Comparison of ENCODE assay signal across 8 cellular contexts in the genomic region with DNA sequence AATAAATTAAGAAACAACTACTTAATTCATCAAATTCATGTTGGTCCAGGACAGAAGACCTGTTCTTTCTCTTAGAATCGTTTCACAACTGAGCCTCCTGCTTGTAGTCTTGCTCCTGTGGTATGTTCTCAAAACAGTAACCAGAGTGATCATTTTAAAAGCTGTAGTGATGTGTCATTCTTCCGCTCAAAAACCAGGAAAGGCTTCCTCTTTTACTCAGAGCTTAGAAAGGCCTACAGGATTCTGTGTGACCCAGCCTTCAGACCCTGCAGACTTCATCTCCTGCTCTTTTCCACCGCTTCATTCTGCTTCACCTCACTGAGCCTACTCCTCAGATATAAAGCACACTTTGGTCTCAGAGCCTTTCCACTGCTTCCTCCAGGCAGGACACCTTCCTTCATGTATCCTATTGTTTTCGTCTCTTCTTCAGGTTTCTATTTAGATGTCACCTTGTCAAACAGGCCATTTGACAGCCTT. TPM values are rescaled to one million over a fixed set of nuclear protein-coding genes. Genes with fewer than 3 reads are reported as not detected.
A peak's percentile ranks its signal among the peaks of the same experiment; 100 is the strongest.
DNase-seq lines count a peak whose midpoint lies in the region; ATAC-seq and TF ChIP-seq lines count a peak whose summit lies in the region.

No MANE protein-coding gene starts in this region.

- H3K27me3 ChIP-seq in mammary epithelial cell (ENCODE audit: insufficient read depth, low read length) (no peaks in the 10 kb centered on the region), osteoblast (ENCODE audit: insufficient read depth, low read length) (no peaks in the 10 kb centered on the region), HAP-1 (ENCODE audit: low read depth) (no peaks in the 10 kb centered on the region), SK-N-SH (ENCODE audit: insufficient read depth) (no peaks in the 10 kb centered on the region)

- H3K4me3 ChIP-seq in mammary epithelial cell (replicated peaks in 1 of 3; ENCODE audit: insufficient read depth in 1 of 3, low read depth in 2 of 3, low read length in 3 of 3) = no peak overlapping the region
- H3K4me3 ChIP-seq in osteoblast (ENCODE audit: insufficient read depth, low read length) = no peak overlapping the region
- no peak overlapping the region for H3K4me3 ChIP-seq in HAP-1
- no peak overlapping the region for H3K4me3 ChIP-seq in SK-N-SH (ENCODE audit: low read depth in 2 of 2, low read length in 1 of 2)

- BruUV-seq in mammary epithelial cell (replicated peaks; lab: Mats Ljungman, UMichigan) = no TSS peak

- no peaks in the 10 kb centered on the region for H3K9me2 ChIP-seq in SK-N-SH

- H4K20me1 ChIP-seq in mammary epithelial cell (ENCODE audit: insufficient read depth, low read length) = no peaks in the 10 kb centered on the region
- H4K20me1 ChIP-seq in osteoblast (ENCODE audit: insufficient read depth, low read length) = no peaks in the 10 kb centered on the region
- H4K20me1 ChIP-seq in SK-N-SH (ENCODE audit: insufficient read depth) = no peaks in the 10 kb centered on the region

- H3K9ac ChIP-seq in mammary epithelial cell (ENCODE audit: insufficient read depth, low read length) (no peak overlapping the region), SK-N-SH (no peak overlapping the region)

- H3K27ac ChIP-seq in mammary epithelial cell (ENCODE audit: insufficient read depth, low read depth, low read length) = no peak overlapping the region
- H3K27ac ChIP-seq in osteoblast (ENCODE audit: low read depth, low read length) = no peak overlapping the region
- H3K27ac ChIP-seq in SK-N-SH (ENCODE audit: low read depth in 2 of 2, low read length in 1 of 2) = no peak overlapping the region

- POLR2A ChIA-PET in SK-N-SH (lab: Yijun Ruan, JAX) = no interaction called here

- H2AFZ ChIP-seq in mammary epithelial cell (ENCODE audit: low read depth, low read length) = no peak overlapping the region
- peak overlapping the region; percentile 68 for H2AFZ ChIP-seq in osteoblast (ENCODE audit: low read length)
- no peak overlapping the region for H2AFZ ChIP-seq in SK-N-SH (ENCODE audit: low read depth)

- CTCF ChIA-PET in mammary epithelial cell (lab: Charles Lee; ENCODE audit: low non-redundant PET) = no interaction called here
- CTCF ChIA-PET in SK-N-SH (lab: Yijun Ruan, JAX) = interaction anchor here (0.9 kb wide), 1 partner anchor 25 kb away, joined by 3 read pairs; no protein-coding TSS in a partner anchor

- no peaks in the 10 kb centered on the region for H3K9me3 ChIP-seq in mammary epithelial cell (replicated peaks; ENCODE audit: insufficient read depth, low read length)
- H3K9me3 ChIP-seq in osteoblast (ENCODE audit: low read depth, low read length) = no peaks in the 10 kb centered on the region
- 0 out of 2 replicates have a peak, but pooled peaks cover 2% of the 10 kb centered on the region for H3K9me3 ChIP-seq in HAP-1
- H3K9me3 ChIP-seq in SK-N-SH = no peaks in the 10 kb centered on the region

- TF ChIP-seq CTCF in mammary epithelial cell (conservative IDR thresholded peaks at IDR 0.05 in 1 of 2, IDR thresholded peaks at IDR 0.05 in 1 of 2; ENCODE audit: extremely low read depth in 1 of 2, insufficient read depth in 1 of 2, low read depth in 1 of 2, low read length in 2 of 2) = no peak
- TF ChIP-seq CTCF in osteoblast (IDR thresholded peaks at IDR 0.05; ENCODE audit: extremely low read depth, low read depth, low read length) = no peak
- no peak for TF ChIP-seq CTCF in SK-N-SH (IDR thresholded peaks at IDR 0.05)

- dilution Hi-C loops in mammary epithelial cell (cut with HindIII; ENCODE audit: low sequenced_read_pairs) = no loop called here

- H3K4me2 ChIP-seq in mammary epithelial cell (ENCODE audit: insufficient read depth, low read depth, low read length) (no peak overlapping the region), osteoblast (ENCODE audit: insufficient read depth, low read length) (no peak overlapping the region), SK-N-SH (no peak overlapping the region)

- WGBS in mammary epithelial cell (ENCODE audit: low coverage, missing lambda C conversion rate) = 73% methylated on average over 4 of the region's 4 CpGs
- WGBS in SK-N-SH (ENCODE audit: low lambda C conversion rate) = 61% methylated on average over 4 of the region's 4 CpGs

- no peaks in the 10 kb centered on the region for H3K36me3 ChIP-seq in mammary epithelial cell (ENCODE audit: insufficient read depth, low read length)
- H3K36me3 ChIP-seq in osteoblast (ENCODE audit: insufficient read depth, low read length) = no peaks in the 10 kb centered on the region
- peaks cover 17% of the 10 kb centered on the region for H3K36me3 ChIP-seq in HAP-1 (replicated peaks)
- no peaks in the 10 kb centered on the region for H3K36me3 ChIP-seq in SK-N-SH (replicated peaks in 1 of 2; ENCODE audit: control insufficient read depth in 1 of 2, insufficient read depth in 2 of 2, low read length in 1 of 2)

- no peaks in the 10 kb centered on the region for H3F3A ChIP-seq in SK-N-SH (replicated peaks; ENCODE audit: insufficient read depth)

- TF ChIP-seq EP300 in SK-N-SH (IDR thresholded peaks at IDR 0.05; ENCODE audit: borderline replicate concordance in 1 of 2, low read depth in 1 of 2, low read length in 1 of 2) = no peak

- TF ChIP-seq RAD21 in SK-N-SH (IDR thresholded peaks at IDR 0.05; ENCODE audit: low read length) = no peak

- in situ Hi-C loops in KBM-7 (cut with MboI; ENCODE audit: low pct_unique_long_range_greater_than_20kb, low sequenced_read_pairs) (no loop called here), mammary epithelial cell (cut with MboI; ENCODE audit: low sequenced_read_pairs in 2 of 2) (no loop called here), HAP-1 (cut with MboI; ENCODE audit: low sequenced_read_pairs) (no loop called here)

- peak; percentile 50 for ATAC-seq in GM18499 (IDR thresholded peaks at IDR 0.05; ENCODE audit: insufficient read depth, unreplicated experiment)

- H3K79me2 ChIP-seq in mammary epithelial cell (ENCODE audit: insufficient read depth, low read length) (peaks cover 4% of the 10 kb centered on the region), osteoblast (ENCODE audit: insufficient read depth, low read length) (no peaks in the 10 kb centered on the region), SK-N-SH (ENCODE audit: insufficient read depth) (no peaks in the 10 kb centered on the region)

- intact Hi-C loops in mammary epithelial cell (cut with micrococcal nuclease) = no loop called here

- peak; percentile 88 for DNase-seq in KBM-7
- peak; percentile 36 for DNase-seq in mammary epithelial cell
- no peak for DNase-seq in osteoblast (ENCODE audit: insufficient read length, low spot score, missing footprints)
- DNase-seq in SK-N-DZ (ENCODE audit: low spot score) = no peak
- no peak for DNase-seq in HAP-1 (ENCODE audit: low spot score in 2 of 2)
- no peak for DNase-seq in AG08395 (ENCODE audit: low spot score)
- no peak for DNase-seq in SK-N-SH

- H3K4me1 ChIP-seq in mammary epithelial cell (ENCODE audit: insufficient read depth, low read length) (peaks cover 25% of the 10 kb centered on the region), osteoblast (ENCODE audit: insufficient read depth, low read length) (peaks cover 2% of the 10 kb centered on the region), HAP-1 (peaks cover 11% of the 10 kb centered on the region), SK-N-SH (ENCODE audit: control insufficient read depth in 1 of 2, insufficient read depth in 2 of 2, low read depth in 1 of 2, low read length in 1 of 2) (peaks cover 0 to 4% of the 10 kb centered on the region in 2 experiments; a peak in 1 of 4 replicates)

TF ChIP-seq in SK-N-SH, 30 proteins besides CTCF, POLR2A, EP300 and RAD21 (continues in another document):
- TF ChIP-seq, protein P1, sequence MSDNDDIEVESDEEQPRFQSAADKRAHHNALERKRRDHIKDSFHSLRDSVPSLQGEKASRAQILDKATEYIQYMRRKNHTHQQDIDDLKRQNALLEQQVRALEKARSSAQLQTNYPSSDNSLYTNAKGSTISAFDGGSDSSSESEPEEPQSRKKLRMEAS (IDR thresholded peaks at IDR 0.05; ENCODE audit: low read depth) = no peak
- TF ChIP-seq SIN3A (IDR thresholded peaks at IDR 0.05; ENCODE audit: borderline replicate concordance, low read depth, low read length) (no peak), RFX5 (IDR thresholded peaks at IDR 0.05; ENCODE audit: low read length) (no peak), CHD2 (IDR thresholded peaks at IDR 0.05; ENCODE audit: low read length, partially characterized antibody) (no peak), JUND (IDR thresholded peaks at IDR 0.05) (no peak), RCOR1 (IDR thresholded peaks at IDR 0.05; ENCODE audit: low read length) (no peak), EZH2phosphoT487 (IDR thresholded peaks at IDR 0.05; ENCODE audit: borderline replicate concordance, low read depth) (no peak)
- TF ChIP-seq, protein P2, sequence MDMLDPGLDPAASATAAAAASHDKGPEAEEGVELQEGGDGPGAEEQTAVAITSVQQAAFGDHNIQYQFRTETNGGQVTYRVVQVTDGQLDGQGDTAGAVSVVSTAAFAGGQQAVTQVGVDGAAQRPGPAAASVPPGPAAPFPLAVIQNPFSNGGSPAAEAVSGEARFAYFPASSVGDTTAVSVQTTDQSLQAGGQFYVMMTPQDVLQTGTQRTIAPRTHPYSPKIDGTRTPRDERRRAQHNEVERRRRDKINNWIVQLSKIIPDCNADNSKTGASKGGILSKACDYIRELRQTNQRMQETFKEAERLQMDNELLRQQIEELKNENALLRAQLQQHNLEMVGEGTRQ (IDR thresholded peaks at IDR 0.05; ENCODE audit: borderline replicate concordance, low read depth, low read length) = no peak
- TF ChIP-seq, protein P3, sequence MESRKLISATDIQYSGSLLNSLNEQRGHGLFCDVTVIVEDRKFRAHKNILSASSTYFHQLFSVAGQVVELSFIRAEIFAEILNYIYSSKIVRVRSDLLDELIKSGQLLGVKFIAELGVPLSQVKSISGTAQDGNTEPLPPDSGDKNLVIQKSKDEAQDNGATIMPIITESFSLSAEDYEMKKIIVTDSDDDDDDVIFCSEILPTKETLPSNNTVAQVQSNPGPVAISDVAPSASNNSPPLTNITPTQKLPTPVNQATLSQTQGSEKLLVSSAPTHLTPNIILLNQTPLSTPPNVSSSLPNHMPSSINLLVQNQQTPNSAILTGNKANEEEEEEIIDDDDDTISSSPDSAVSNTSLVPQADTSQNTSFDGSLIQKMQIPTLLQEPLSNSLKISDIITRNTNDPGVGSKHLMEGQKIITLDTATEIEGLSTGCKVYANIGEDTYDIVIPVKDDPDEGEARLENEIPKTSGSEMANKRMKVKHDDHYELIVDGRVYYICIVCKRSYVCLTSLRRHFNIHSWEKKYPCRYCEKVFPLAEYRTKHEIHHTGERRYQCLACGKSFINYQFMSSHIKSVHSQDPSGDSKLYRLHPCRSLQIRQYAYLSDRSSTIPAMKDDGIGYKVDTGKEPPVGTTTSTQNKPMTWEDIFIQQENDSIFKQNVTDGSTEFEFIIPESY (IDR thresholded peaks at IDR 0.05; ENCODE audit: borderline replicate concordance, low read depth) = no peak

RNA-seq across cellular contexts. Expression of a gene that starts 22.7 kb away (rescaled TPM):
- total RNA-seq in mammary epithelial cell = 10 to 100 TPM; 21.8 to 22.6 TPM
- polyA plus RNA-seq in mammary epithelial cell = 18.4 TPM
- 32.2 TPM for polyA minus RNA-seq in mammary epithelial cell
- 8.0 and 9.1 TPM in 2 replicates for total RNA-seq in osteoblast
- 66.2 and 73.8 TPM in 2 replicates for polyA plus RNA-seq in SK-N-DZ (2014; cell fraction: cytosol; rRNA removed)
- polyA plus RNA-seq in SK-N-DZ (2014; cell fraction: nucleus; rRNA removed) = 32.4 and 48.0 TPM in 2 replicates
- polyA plus RNA-seq in SK-N-SH (2012; rRNA removed) = 3.9 and 5.1 TPM in 2 replicates
- 3.6 and 4.5 TPM in 2 replicates for polyA plus RNA-seq in SK-N-SH (2012; cell fraction: cytosol; rRNA removed)
- polyA plus RNA-seq in SK-N-SH (2012; cell fraction: nucleus; rRNA removed) = 4.8 and 6.4 TPM in 2 replicates

Comparison
In these comparisons a context has a peak if more than half of its experiments do, and no peak if none do; other contexts are left out.
1. DNase-seq: peak in KBM-7 (single experiment) and mammary epithelial cell (single experiment); none in osteoblast (single experiment), SK-N-DZ (single experiment), HAP-1 (0 of 2), AG08395 (single experiment) and SK-N-SH (single experiment).